In genomic region chr9:41095060-41095459, GRCh38 we compare ENCODE assay signal across 11 cellular contexts. TPM values are rescaled to one million over a fixed set of nuclear protein-coding genes. Genes with fewer than 3 reads are reported as not detected.
DNase-seq lines count a peak whose midpoint lies in the region; ATAC-seq, FAIRE-seq and TF ChIP-seq lines count a peak whose summit lies in the region.
"Not testable (repeated sequence)": the region's sequence is repeated elsewhere in the genome, so short reads cannot be mapped to it uniquely, and the experiment has no call there.
"Had no signal": no experiment of that assay in that cellular context is flagged by ENCODE, and none has a peak within 500 bp of the region (broad histone marks: within the 10 kb centered on the region; RNA-seq: fewer than 3 reads in every experiment).

No MANE protein-coding gene starts in this region.

- H3K36me3 Mint-ChIP-seq in natural killer cell, result not testable (repeated sequence)

- peak; percentile 14 for DNase-seq in MG63
- DNase-seq in GM12878 (ENCODE audit: low read depth, low spot score); left cardiac atrium; natural killer cell; upper lobe of right lung: not testable (repeated sequence)

- H3K27ac ChIP-seq in GM12878 (ENCODE audit: control insufficient read depth, insufficient read depth); upper lobe of right lung: not testable (repeated sequence)

- not testable (repeated sequence) for H3K79me2 ChIP-seq in GM12878 (ENCODE audit: control insufficient read depth, insufficient read depth, low read length)

- BruUV-seq in GM12878 (replicated peaks; lab: Mats Ljungman, UMichigan), result not testable (repeated sequence)

- H3K27me3 Mint-ChIP-seq in natural killer cell (ENCODE audit: low read depth in 2 of 2), result not testable (repeated sequence)

- WGBS in GM12878 (ENCODE audit: insufficient coverage, insufficient replicate concordance, low lambda C conversion rate, missing lambda C conversion rate), result 2% methylated on average over 2 of the region's 2 CpGs

- TF ChIP-seq EP300 in GM12878 (IDR thresholded peaks at IDR 0.05; ENCODE audit: borderline replicate concordance in 1 of 2, control insufficient read depth in 1 of 2, low read depth in 2 of 2, low read length in 2 of 2), result not testable (repeated sequence)

- not testable (repeated sequence) for H3K9me3 ChIP-seq in MG63; GM12878 (replicated peaks; ENCODE audit: control insufficient read depth, insufficient read depth, low read length); upper lobe of right lung

- H2AFZ ChIP-seq in GM12878 (ENCODE audit: control insufficient read depth, low read depth, low read length), result not testable (repeated sequence)

- TF ChIP-seq RAD21 in GM12878 (IDR thresholded peaks at IDR 0.05; ENCODE audit: insufficient read depth, low read depth, low read length), result not testable (repeated sequence)

- TF ChIP-seq POLR2A in GM12878 (IDR thresholded peaks at IDR 0.05; ENCODE audit: low read depth, low read length), result not testable (repeated sequence)

- RAD21 ChIA-PET in GM12878 (lab: Charles Lee; ENCODE audit: unreplicated experiment), result not testable (repeated sequence)

- H3K9ac ChIP-seq in GM12878 (ENCODE audit: control insufficient read depth, insufficient read depth, low read length), result not testable (repeated sequence)

- not testable (repeated sequence) for FAIRE-seq in GM12878 (lab: Jason Lieb, UNC)

- CTCF ChIA-PET in GM12878 (lab: Yijun Ruan, JAX), result not testable (repeated sequence)

- not testable (repeated sequence) for H3K9me3 Mint-ChIP-seq in natural killer cell

- POLR2A ChIA-PET in GM12878 (lab: Charles Lee), result not testable (repeated sequence)

- ATAC-seq in GM18498 (IDR thresholded peaks at IDR 0.05; ENCODE audit: unreplicated experiment) (peak; percentile 40), GM19463 (IDR thresholded peaks at IDR 0.05; ENCODE audit: unreplicated experiment) (peak; percentile 53), HG02759 (IDR thresholded peaks at IDR 0.05; ENCODE audit: unreplicated experiment) (peak; percentile 38), GM12878 (peak; percentile 65), left cardiac atrium (peak; percentile 53 to 94), natural killer cell (peak in 2 of 3 donors; percentile 15 to 17), upper lobe of right lung (peak; percentile 33)

- H4K20me1 ChIP-seq in GM12878 (ENCODE audit: control insufficient read depth, insufficient read depth), result not testable (repeated sequence)

- H3K4me3 ChIP-seq in MG63, GM12878, upper lobe of right lung: not testable (repeated sequence)

- intact Hi-C loops in GM12878 (cut with micrococcal nuclease; ENCODE audit: unreplicated experiment); left cardiac atrium (cut with DNase I); natural killer cell (cut with micrococcal nuclease); upper lobe of right lung (cut with DNase I): not testable (repeated sequence)

- H3K4me1 ChIP-seq in GM12878 (ENCODE audit: control insufficient read depth, insufficient read depth, low read length); upper lobe of right lung: not testable (repeated sequence)

- H3K4me2 ChIP-seq in GM12878 (ENCODE audit: control insufficient read depth, insufficient read depth), result not testable (repeated sequence)

- H3K4me1 Mint-ChIP-seq in natural killer cell, result not testable (repeated sequence)

- H3K27ac Mint-ChIP-seq in natural killer cell, result not testable (repeated sequence)

- not testable (repeated sequence) for H3K27me3 ChIP-seq in MG63; GM12878 (replicated peaks in 1 of 2; ENCODE audit: control insufficient read depth in 2 of 2, insufficient read depth in 2 of 2, low read length in 1 of 2); upper lobe of right lung

- SMC1A ChIA-PET in GM12878 (lab: Charles Lee; ENCODE audit: uncharacterized antibody, unreplicated experiment), result not testable (repeated sequence)

- H3K36me3 ChIP-seq in MG63; GM12878 (ENCODE audit: control insufficient read depth in 2 of 2, insufficient read depth in 2 of 2, low read length in 1 of 2); upper lobe of right lung: not testable (repeated sequence)

- not testable (repeated sequence) for H3K4me3 Mint-ChIP-seq in natural killer cell

- in situ Hi-C loops in GM12878 (cut with MboI), result not testable (repeated sequence)

- not testable (repeated sequence) for TF ChIP-seq CTCF in GM12878 (IDR thresholded peaks at IDR 0.05 in 2 of 3, conservative IDR thresholded peaks at IDR 0.05 in 1 of 3; ENCODE audit: control insufficient read depth in 2 of 3, extremely low read depth in 1 of 3, insufficient read depth in 1 of 3, low read depth in 3 of 3, low read length in 3 of 3); natural killer cell (IDR thresholded peaks at IDR 0.05); upper lobe of right lung (IDR thresholded peaks at IDR 0.05)

RNA-seq across cellular contexts. Expression of gene FOXD4L6, which starts 33.4 kb away (rescaled TPM):
- not detected in 2 replicates for total RNA-seq in MG63 (2014; rRNA removed; shearing (Covaris generic); ENCODE audit: low replicate concordance)
- total RNA-seq in GM12878 (2013; cell fraction: nucleolus; rRNA removed), result 0.44 TPM in 1 of 2 replicates, not detected in the other
- not detected in 2 replicates for total RNA-seq in GM12878 (2014; rRNA removed)
- total RNA-seq in GM12878 (2014; rRNA removed; fragmentation: Illumina TruSeq; extraction: Trizol), result not detected in 2 replicates
- total RNA-seq in GM12878 (2021), result not detected in 2 replicates
- not detected for polyA plus RNA-seq in GM12878 (2011; ENCODE audit: low read depth)
- polyA plus RNA-seq in GM12878 (2011; rRNA removed), result 0.06 TPM in 1 of 2 replicates, not detected in the other
- 0.07 TPM in 1 of 2 replicates, not detected in the other for polyA plus RNA-seq in GM12878 (2011; cell fraction: cytosol; rRNA removed)
- polyA plus RNA-seq in GM12878 (2011; cell fraction: nucleus; rRNA removed), result 0.33 and 0.63 TPM in 2 replicates
- polyA plus RNA-seq in GM12878 (2012), result not detected in 2 replicates
- not detected in 2 replicates for polyA plus RNA-seq in GM12878 (2014; fragmentation: Illumina TruSeq; extraction: Trizol)
- not detected for polyA plus RNA-seq in GM12878 (2014; fragmentation: Nextera tagmentation; extraction: Ambion mirVana)
- polyA plus RNA-seq in GM12878 (2014; rRNA removed), result 0.04 TPM in 1 of 2 replicates, not detected in the other
- not detected for polyA plus RNA-seq in GM12878 (2016; fragmentation: Nextera tagmentation; extraction: Ambion mirVana)
- polyA minus RNA-seq in GM12878 (2011; rRNA and poly(A)+ RNA removed), result 0.26 TPM in 1 of 2 replicates, not detected in the other
- polyA minus RNA-seq in GM12878 (2011; cell fraction: cytosol; rRNA and poly(A)+ RNA removed), result not detected in 2 replicates
- 1.1 and 2.1 TPM in 2 replicates for polyA minus RNA-seq in GM12878 (2011; cell fraction: nucleus; rRNA and poly(A)+ RNA removed)
- total RNA-seq in left cardiac atrium, result under 1 TPM in 1 of 2 donors, not detected in 1; 0.15 TPM
- total RNA-seq in natural killer cell, result not detected
- not detected for total RNA-seq in upper lobe of right lung
- total RNA-seq: Caco-2; CD4-positive, alpha-beta memory T cell; PC-9 had no signal
- polyA plus RNA-seq: CD4-positive, alpha-beta memory T cell had no signal

Comparison
In these comparisons a context has a peak if more than half of its experiments do, and no peak if none do; other contexts are left out.
1. ATAC-seq: peak in every context shown above with its lines; median percentile 74 in left cardiac atrium; 65 in GM12878; 53 in GM19463; 40 in GM18498; 38 in HG02759; 33 in upper lobe of right lung; 16 in natural killer cell.